ENCODE assay signal across 1 cellular context in the genomic region with DNA sequence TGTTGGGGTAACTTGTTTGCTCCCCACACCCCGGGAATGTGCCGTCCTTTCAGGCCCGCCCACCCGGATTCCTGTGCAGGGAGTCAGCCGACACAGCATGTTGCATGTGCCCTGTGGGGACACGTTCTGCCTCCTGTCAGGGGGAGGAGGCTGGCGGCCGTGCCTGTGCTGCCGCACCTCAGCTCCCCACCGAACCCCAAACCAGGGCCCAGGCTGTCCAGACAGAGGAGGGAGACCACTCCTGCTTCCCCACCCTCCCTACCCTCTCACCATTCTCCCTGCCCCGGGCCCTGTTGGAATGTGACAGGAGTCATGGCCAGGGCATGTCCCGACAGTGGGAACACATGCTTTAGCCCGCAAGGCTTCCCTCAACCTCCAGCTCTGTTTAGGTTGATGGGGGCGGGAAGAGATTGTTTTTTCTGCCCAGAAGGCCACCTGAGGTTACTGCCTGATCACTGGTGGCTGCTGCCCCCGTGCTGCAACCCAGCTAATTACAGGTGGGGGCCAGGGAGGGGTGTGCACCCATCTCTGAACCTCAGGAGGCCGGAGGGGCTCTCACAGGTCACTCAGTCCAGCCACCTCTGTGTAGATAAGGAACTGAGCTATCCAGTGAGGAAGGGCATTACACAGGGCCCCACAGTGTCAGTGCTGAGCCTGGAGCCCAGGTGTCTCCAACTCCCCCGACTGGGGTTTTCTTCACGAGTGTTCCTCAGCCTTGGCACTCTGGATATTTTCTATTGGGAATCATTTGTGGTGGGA.
A peak's percentile ranks its signal among the peaks of the same experiment; 100 is the strongest.
TF ChIP-seq lines count a peak whose summit lies in the region.

No MANE protein-coding gene starts in this region.

TF ChIP-seq in HepG2, 621 proteins besides CTCF, POLR2A, EP300 and RAD21 (continued from another document and continues in another):
- peak; percentile 73; the same call in 1 of the 2 replicates for TF ChIP-seq ZNF350 (CRISPR knock-in tag; IDR thresholded peaks at IDR 0.05; ENCODE audit: borderline replicate concordance, low read depth)
- TF ChIP-seq, protein P1, sequence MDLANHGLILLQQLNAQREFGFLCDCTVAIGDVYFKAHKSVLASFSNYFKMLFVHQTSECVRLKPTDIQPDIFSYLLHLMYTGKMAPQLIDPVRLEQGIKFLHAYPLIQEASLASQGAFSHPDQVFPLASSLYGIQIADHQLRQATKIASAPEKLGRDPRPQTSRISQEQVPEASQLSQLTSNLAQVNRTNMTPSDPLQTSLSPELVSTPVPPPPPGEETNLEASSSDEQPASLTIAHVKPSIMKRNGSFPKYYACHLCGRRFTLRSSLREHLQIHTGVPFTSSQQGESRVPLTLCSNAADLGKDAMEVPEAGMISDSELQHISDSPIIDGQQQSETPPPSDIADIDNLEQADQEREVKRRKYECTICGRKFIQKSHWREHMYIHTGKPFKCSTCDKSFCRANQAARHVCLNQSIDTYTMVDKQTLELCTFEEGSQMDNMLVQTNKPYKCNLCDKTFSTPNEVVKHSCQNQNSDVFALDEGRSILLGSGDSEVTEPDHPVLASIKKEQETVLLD (CRISPR knock-in tag; IDR thresholded peaks at IDR 0.05; ENCODE audit: low read depth), result no peak
- no peak for TF ChIP-seq PHB2 (IDR thresholded peaks at IDR 0.05; ENCODE audit: partially characterized antibody)
- TF ChIP-seq BCL3 (CRISPR knock-in tag; IDR thresholded peaks at IDR 0.05), result no peak
- no peak for TF ChIP-seq GABPA (IDR thresholded peaks at IDR 0.05; ENCODE audit: low read depth, low read length)
- TF ChIP-seq GABPA (CRISPR knock-in tag; IDR thresholded peaks at IDR 0.05; ENCODE audit: low read depth), result no peak
- no peak for TF ChIP-seq JARID2 (CRISPR knock-in tag; IDR thresholded peaks at IDR 0.05; ENCODE audit: insufficient replicate concordance)
- TF ChIP-seq ZNF510 (CRISPR knock-in tag; IDR thresholded peaks at IDR 0.05; ENCODE audit: low read depth), result no peak
- TF ChIP-seq RCOR2 (CRISPR knock-in tag; IDR thresholded peaks at IDR 0.05), result no peak
- TF ChIP-seq ZNF605 (CRISPR knock-in tag; IDR thresholded peaks at IDR 0.05), result peak; percentile 86
- no peak for TF ChIP-seq ZNF34 (CRISPR knock-in tag; IDR thresholded peaks at IDR 0.05; ENCODE audit: borderline replicate concordance)
- peak; percentile 47; the same call in 1 of the 2 replicates for TF ChIP-seq ZNF788 (CRISPR knock-in tag; IDR thresholded peaks at IDR 0.05; ENCODE audit: borderline replicate concordance)
- TF ChIP-seq, protein P2, sequence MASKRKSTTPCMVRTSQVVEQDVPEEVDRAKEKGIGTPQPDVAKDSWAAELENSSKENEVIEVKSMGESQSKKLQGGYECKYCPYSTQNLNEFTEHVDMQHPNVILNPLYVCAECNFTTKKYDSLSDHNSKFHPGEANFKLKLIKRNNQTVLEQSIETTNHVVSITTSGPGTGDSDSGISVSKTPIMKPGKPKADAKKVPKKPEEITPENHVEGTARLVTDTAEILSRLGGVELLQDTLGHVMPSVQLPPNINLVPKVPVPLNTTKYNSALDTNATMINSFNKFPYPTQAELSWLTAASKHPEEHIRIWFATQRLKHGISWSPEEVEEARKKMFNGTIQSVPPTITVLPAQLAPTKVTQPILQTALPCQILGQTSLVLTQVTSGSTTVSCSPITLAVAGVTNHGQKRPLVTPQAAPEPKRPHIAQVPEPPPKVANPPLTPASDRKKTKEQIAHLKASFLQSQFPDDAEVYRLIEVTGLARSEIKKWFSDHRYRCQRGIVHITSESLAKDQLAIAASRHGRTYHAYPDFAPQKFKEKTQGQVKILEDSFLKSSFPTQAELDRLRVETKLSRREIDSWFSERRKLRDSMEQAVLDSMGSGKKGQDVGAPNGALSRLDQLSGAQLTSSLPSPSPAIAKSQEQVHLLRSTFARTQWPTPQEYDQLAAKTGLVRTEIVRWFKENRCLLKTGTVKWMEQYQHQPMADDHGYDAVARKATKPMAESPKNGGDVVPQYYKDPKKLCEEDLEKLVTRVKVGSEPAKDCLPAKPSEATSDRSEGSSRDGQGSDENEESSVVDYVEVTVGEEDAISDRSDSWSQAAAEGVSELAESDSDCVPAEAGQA (IDR thresholded peaks at IDR 0.05; ENCODE audit: low read depth), result no peak
- TF ChIP-seq, protein P2 (CRISPR knock-in tag; IDR thresholded peaks at IDR 0.05; ENCODE audit: borderline replicate concordance), result no peak
- no peak for TF ChIP-seq SNRNP70 (IDR thresholded peaks at IDR 0.05; ENCODE audit: low read depth, low read length)
- TF ChIP-seq AHR (CRISPR knock-in tag; IDR thresholded peaks at IDR 0.05), result no peak
- TF ChIP-seq BRD4 (CRISPR knock-in tag; IDR thresholded peaks at IDR 0.05), result peak; percentile 59; the same call in 1 of the 2 replicates
- TF ChIP-seq, protein P3, sequence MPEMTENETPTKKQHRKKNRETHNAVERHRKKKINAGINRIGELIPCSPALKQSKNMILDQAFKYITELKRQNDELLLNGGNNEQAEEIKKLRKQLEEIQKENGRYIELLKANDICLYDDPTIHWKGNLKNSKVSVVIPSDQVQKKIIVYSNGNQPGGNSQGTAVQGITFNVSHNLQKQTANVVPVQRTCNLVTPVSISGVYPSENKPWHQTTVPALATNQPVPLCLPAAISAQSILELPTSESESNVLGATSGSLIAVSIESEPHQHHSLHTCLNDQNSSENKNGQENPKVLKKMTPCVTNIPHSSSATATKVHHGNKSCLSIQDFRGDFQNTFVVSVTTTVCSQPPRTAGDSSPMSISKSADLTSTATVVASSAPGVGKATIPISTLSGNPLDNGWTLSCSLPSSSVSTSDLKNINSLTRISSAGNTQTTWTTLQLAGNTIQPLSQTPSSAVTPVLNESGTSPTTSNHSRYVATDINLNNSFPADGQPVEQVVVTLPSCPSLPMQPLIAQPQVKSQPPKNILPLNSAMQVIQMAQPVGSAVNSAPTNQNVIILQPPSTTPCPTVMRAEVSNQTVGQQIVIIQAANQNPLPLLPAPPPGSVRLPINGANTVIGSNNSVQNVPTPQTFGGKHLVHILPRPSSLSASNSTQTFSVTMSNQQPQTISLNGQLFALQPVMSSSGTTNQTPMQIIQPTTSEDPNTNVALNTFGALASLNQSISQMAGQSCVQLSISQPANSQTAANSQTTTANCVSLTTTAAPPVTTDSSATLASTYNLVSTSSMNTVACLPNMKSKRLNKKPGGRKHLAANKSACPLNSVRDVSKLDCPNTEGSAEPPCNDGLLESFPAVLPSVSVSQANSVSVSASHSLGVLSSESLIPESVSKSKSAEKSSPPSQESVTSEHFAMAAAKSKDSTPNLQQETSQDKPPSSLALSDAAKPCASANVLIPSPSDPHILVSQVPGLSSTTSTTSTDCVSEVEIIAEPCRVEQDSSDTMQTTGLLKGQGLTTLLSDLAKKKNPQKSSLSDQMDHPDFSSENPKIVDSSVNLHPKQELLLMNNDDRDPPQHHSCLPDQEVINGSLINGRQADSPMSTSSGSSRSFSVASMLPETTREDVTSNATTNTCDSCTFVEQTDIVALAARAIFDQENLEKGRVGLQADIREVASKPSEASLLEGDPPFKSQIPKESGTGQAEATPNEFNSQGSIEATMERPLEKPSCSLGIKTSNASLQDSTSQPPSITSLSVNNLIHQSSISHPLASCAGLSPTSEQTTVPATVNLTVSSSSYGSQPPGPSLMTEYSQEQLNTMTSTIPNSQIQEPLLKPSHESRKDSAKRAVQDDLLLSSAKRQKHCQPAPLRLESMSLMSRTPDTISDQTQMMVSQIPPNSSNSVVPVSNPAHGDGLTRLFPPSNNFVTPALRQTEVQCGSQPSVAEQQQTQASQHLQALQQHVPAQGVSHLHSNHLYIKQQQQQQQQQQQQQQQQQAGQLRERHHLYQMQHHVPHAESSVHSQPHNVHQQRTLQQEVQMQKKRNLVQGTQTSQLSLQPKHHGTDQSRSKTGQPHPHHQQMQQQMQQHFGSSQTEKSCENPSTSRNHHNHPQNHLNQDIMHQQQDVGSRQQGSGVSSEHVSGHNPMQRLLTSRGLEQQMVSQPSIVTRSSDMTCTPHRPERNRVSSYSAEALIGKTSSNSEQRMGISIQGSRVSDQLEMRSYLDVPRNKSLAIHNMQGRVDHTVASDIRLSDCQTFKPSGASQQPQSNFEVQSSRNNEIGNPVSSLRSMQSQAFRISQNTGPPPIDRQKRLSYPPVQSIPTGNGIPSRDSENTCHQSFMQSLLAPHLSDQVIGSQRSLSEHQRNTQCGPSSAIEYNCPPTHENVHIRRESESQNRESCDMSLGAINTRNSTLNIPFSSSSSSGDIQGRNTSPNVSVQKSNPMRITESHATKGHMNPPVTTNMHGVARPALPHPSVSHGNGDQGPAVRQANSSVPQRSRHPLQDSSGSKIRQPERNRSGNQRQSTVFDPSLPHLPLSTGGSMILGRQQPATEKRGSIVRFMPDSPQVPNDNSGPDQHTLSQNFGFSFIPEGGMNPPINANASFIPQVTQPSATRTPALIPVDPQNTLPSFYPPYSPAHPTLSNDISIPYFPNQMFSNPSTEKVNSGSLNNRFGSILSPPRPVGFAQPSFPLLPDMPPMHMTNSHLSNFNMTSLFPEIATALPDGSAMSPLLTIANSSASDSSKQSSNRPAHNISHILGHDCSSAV (CRISPR knock-in tag; IDR thresholded peaks at IDR 0.05; ENCODE audit: borderline replicate concordance), result peak; percentile 68; the same call in 1 of the 2 replicates
- TF ChIP-seq, protein P4, sequence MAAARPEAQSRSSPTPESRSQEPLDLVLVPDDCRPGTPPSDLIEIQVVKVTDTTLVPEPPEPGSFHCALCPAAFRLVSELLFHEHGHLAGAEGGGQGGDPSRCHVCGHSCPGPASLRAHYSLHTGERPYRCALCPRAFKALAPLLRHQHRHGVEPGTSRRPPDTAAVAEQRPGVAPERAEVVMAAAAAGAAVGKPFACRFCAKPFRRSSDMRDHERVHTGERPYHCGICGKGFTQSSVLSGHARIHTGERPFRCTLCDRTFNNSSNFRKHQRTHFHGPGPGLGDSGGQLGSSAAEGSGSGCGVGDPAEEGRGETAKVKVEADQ (CRISPR knock-in tag; IDR thresholded peaks at IDR 0.05; ENCODE audit: borderline replicate concordance), result peak; percentile 55; the same call in 1 of the 2 replicates
- no peak; the same call in 1 of the 2 replicates for TF ChIP-seq SP5 (CRISPR knock-in tag; IDR thresholded peaks at IDR 0.05; ENCODE audit: borderline replicate concordance, low read depth)
- no peak for TF ChIP-seq TARDBP (CRISPR knock-in tag; IDR thresholded peaks at IDR 0.05)
- TF ChIP-seq, protein P5, sequence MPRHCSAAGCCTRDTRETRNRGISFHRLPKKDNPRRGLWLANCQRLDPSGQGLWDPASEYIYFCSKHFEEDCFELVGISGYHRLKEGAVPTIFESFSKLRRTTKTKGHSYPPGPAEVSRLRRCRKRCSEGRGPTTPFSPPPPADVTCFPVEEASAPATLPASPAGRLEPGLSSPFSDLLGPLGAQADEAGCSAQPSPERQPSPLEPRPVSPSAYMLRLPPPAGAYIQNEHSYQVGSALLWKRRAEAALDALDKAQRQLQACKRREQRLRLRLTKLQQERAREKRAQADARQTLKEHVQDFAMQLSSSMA (CRISPR knock-in tag; IDR thresholded peaks at IDR 0.05), result 0 out of 2 replicates have a peak, but pooled peaks have one; percentile 56
- peak; percentile 42; the same call in 1 of the 2 replicates for TF ChIP-seq PITX1 (CRISPR knock-in tag; IDR thresholded peaks at IDR 0.05)
- no peak for TF ChIP-seq ZNF296 (CRISPR knock-in tag; conservative IDR thresholded peaks at IDR 0.05)
- no peak for TF ChIP-seq ZNF501 (CRISPR knock-in tag; IDR thresholded peaks at IDR 0.05)
- no peak for TF ChIP-seq ZEB1 (IDR thresholded peaks at IDR 0.05; ENCODE audit: insufficient replicate concordance, low read depth)
- no peak for TF ChIP-seq EED (CRISPR knock-in tag; IDR thresholded peaks at IDR 0.05)
- 0 out of 2 replicates have a peak, but pooled peaks have one; percentile 44 for TF ChIP-seq MEIS2 (CRISPR knock-in tag; IDR thresholded peaks at IDR 0.05)
- no peak for TF ChIP-seq TCF7 (IDR thresholded peaks at IDR 0.05; ENCODE audit: low read depth)
- TF ChIP-seq MAFG (CRISPR knock-in tag; IDR thresholded peaks at IDR 0.05), result no peak
